22 cellular contexts compared by ENCODE assay signal in the genomic region with DNA sequence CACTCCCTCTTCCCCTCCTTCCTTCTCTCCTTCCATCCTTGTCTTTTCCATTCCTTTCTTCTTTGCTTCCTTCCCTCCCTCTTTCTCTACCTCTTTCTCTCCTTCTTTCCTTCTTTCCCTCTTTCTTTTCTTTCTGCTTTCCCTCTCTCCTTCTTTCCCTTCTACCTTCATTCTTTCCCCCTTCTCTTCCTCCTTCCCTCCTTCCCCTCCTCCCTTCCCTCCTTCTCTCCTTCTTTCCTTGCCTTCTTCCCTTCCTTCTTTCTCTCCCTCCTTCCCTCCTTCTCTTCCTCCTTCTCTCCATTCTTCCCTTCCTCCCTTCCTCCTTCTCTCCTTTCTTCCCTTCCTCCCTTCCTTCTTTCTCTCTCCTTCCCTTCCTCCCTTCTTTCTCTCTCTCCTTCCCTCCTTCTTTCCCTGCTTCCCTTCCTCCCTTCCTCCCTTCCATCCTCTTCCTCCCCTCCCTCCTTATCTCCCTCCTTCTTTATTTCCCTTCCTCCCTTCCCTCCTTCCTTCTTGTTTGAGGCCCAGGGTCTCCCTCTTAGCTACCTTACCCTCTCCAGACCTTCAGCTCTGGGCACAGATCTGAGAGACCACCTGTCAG.
"Had no signal": no experiment of that assay in that cellular context is flagged by ENCODE, and none has a peak within 500 bp of the region (broad histone marks: within the 10 kb centered on the region; RNA-seq: fewer than 3 reads in every experiment).

No MANE protein-coding gene starts in this region.

- H3K79me2 ChIP-seq: hepatocyte had no signal

- H3K9me3 ChIP-seq: gastrocnemius medialis, heart left ventricle, left lung, prostate gland, right atrium auricular region, spleen, testis, tibial artery had no signal

- H3K4me1 ChIP-seq: gastrocnemius medialis, heart left ventricle, left lung, prostate gland, right atrium auricular region, testis, tibial artery had no signal

- H3K27me3 ChIP-seq: gastrocnemius medialis, neural progenitor cell, right atrium auricular region, testis had no signal

- ATAC-seq: gastrocnemius medialis; heart left ventricle; left cardiac atrium; left lung; naive thymus-derived CD4-positive, alpha-beta T cell; stimulated activated memory B cell treated with anti-CD40 and anti-IgM and Interleukin-4, amounts not matched to agents 10 μg/mL and 1 μg/mL and 100 μg/mL, for 72 hours; stimulated activated naive CD8-positive, alpha-beta T cell treated with anti-CD3 and anti-CD28 coated beads, Interleukin-15, Interleukin-2, amounts not matched to agents 100 U/mL and 50 U/mL, for 24 hours had no signal

- DNase-seq: cortex of kidney; effector memory CD8-positive, alpha-beta T cell; gastrocnemius medialis; left cardiac atrium; left lung; midbrain; stimulated activated CD4-positive, alpha-beta T cell treated with anti-CD3 and anti-CD28 coated beads, Interleukin-4, amount 100 ng/mL, for 4 hours; stimulated activated naive CD8-positive, alpha-beta T cell treated with anti-CD3 and anti-CD28 coated beads, Interleukin-15, Interleukin-2, amounts not matched to agents 100 U/mL and 50 U/mL, for 24 hours had no signal

- H3K4me1 Mint-ChIP-seq: nephron; neural progenitor cell; stimulated activated memory B cell treated with anti-CD40 and anti-IgM and Interleukin-4, amounts not matched to agents 10 μg/mL and 1 μg/mL and 100 μg/mL, for 72 hours had no signal

- H2AFZ ChIP-seq: hepatocyte had no signal

- H3K9ac ChIP-seq: neural progenitor cell had no signal

- H3K27ac Mint-ChIP-seq: effector memory CD8-positive, alpha-beta T cell; naive thymus-derived CD4-positive, alpha-beta T cell; nephron; neural progenitor cell; stimulated activated memory B cell treated with anti-CD40 and anti-IgM and Interleukin-4, amounts not matched to agents 10 μg/mL and 1 μg/mL and 100 μg/mL, for 72 hours; type B pancreatic cell had no signal

- H3K9me3 Mint-ChIP-seq: effector memory CD8-positive, alpha-beta T cell; naive thymus-derived CD4-positive, alpha-beta T cell; nephron; neural progenitor cell; stimulated activated memory B cell treated with anti-CD40 and anti-IgM and Interleukin-4, amounts not matched to agents 10 μg/mL and 1 μg/mL and 100 μg/mL, for 72 hours; type B pancreatic cell had no signal

- H3K36me3 Mint-ChIP-seq: naive thymus-derived CD4-positive, alpha-beta T cell; neural progenitor cell; stimulated activated memory B cell treated with anti-CD40 and anti-IgM and Interleukin-4, amounts not matched to agents 10 μg/mL and 1 μg/mL and 100 μg/mL, for 72 hours; type B pancreatic cell had no signal

- H3K27ac ChIP-seq: gastrocnemius medialis, heart left ventricle, hepatocyte, left lung, neural progenitor cell, prostate gland, right atrium auricular region, spleen, testis, tibial artery had no signal

- H3K4me3 Mint-ChIP-seq: effector memory CD8-positive, alpha-beta T cell; naive thymus-derived CD4-positive, alpha-beta T cell; nephron; neural progenitor cell; stimulated activated memory B cell treated with anti-CD40 and anti-IgM and Interleukin-4, amounts not matched to agents 10 μg/mL and 1 μg/mL and 100 μg/mL, for 72 hours; type B pancreatic cell had no signal

- FAIRE-seq: endometrium had no signal

- H3K36me3 ChIP-seq: gastrocnemius medialis, heart left ventricle, left lung, neural progenitor cell, prostate gland, right atrium auricular region, spleen, tibial artery had no signal

- H3K4me3 ChIP-seq: gastrocnemius medialis, heart left ventricle, hepatocyte, left lung, neural progenitor cell, prostate gland, right atrium auricular region, skin epidermis, spleen, testis, tibial artery had no signal

- H3K4me2 ChIP-seq: hepatocyte, neural progenitor cell had no signal
